8 cellular contexts compared by ENCODE assay signal in genomic region chr1:145017725-145018124, GRCh38.
DNase-seq lines count a peak whose midpoint lies in the region; ATAC-seq and TF ChIP-seq lines count a peak whose summit lies in the region.
"Not testable (repeated sequence)": the region's sequence is repeated elsewhere in the genome, so short reads cannot be mapped to it uniquely, and the experiment has no call there.

No MANE protein-coding gene starts in this region.

- BruUV-seq in mammary epithelial cell (replicated peaks; lab: Mats Ljungman, UMichigan): not testable (repeated sequence)

- H3K36me3 ChIP-seq in mammary epithelial cell (ENCODE audit: insufficient read depth, low read length); mucosa of descending colon (ENCODE audit: low read depth): not testable (repeated sequence)

- H3K9me3 ChIP-seq in mammary epithelial cell (replicated peaks; ENCODE audit: insufficient read depth, low read length); mucosa of descending colon: not testable (repeated sequence)

- dilution Hi-C loops in mammary epithelial cell (cut with HindIII; ENCODE audit: low sequenced_read_pairs): not testable (repeated sequence)

- not testable (repeated sequence) for H3K4me1 ChIP-seq in mammary epithelial cell (ENCODE audit: insufficient read depth, low read length); mucosa of descending colon (ENCODE audit: low read depth)

- not testable (repeated sequence) for TF ChIP-seq CTCF in mammary epithelial cell (conservative IDR thresholded peaks at IDR 0.05 in 1 of 2, IDR thresholded peaks at IDR 0.05 in 1 of 2; ENCODE audit: extremely low read depth in 1 of 2, insufficient read depth in 1 of 2, low read depth in 1 of 2, low read length in 2 of 2); epithelial cell of esophagus (IDR thresholded peaks at IDR 0.05; ENCODE audit: insufficient read depth, low read depth, low read length, missing control alignments); mucosa of descending colon (IDR thresholded peaks at IDR 0.05)

- H3K27ac ChIP-seq in mammary epithelial cell (ENCODE audit: insufficient read depth, low read depth, low read length): not testable (repeated sequence)

- not testable (repeated sequence) for H3K79me2 ChIP-seq in mammary epithelial cell (ENCODE audit: insufficient read depth, low read length)

- CTCF ChIA-PET in mammary epithelial cell (lab: Charles Lee; ENCODE audit: low non-redundant PET): not testable (repeated sequence)

- WGBS in mammary epithelial cell (ENCODE audit: low coverage, missing lambda C conversion rate): 50% methylated on average over 2 of the region's 2 CpGs

- ATAC-seq in Right ventricle myocardium superior (ENCODE audit: poor library complexity): peak; percentile 72
- peak; percentile 41 for ATAC-seq in mucosa of descending colon
- ATAC-seq in sciatic nerve: peak; percentile 81

- not testable (repeated sequence) for H3K27me3 ChIP-seq in mammary epithelial cell (ENCODE audit: insufficient read depth, low read length)

- in situ Hi-C loops in G401 (cut with HindIII; ENCODE audit: low sequenced_read_pairs); mammary epithelial cell (cut with MboI; ENCODE audit: low sequenced_read_pairs in 2 of 2): not testable (repeated sequence)

- intact Hi-C loops in mammary epithelial cell (cut with micrococcal nuclease); Right ventricle myocardium superior (cut with DNase I); mucosa of descending colon (cut with DNase I, micrococcal nuclease); sciatic nerve (cut with DNase I): not testable (repeated sequence)

- not testable (repeated sequence) for H3K9ac ChIP-seq in mammary epithelial cell (ENCODE audit: insufficient read depth, low read length)

- H3K4me3 ChIP-seq in mammary epithelial cell (replicated peaks in 1 of 3; ENCODE audit: insufficient read depth in 1 of 3, low read depth in 2 of 3, low read length in 3 of 3); epithelial cell of esophagus (ENCODE audit: low read length); mucosa of descending colon: not testable (repeated sequence)

- H2AFZ ChIP-seq in mammary epithelial cell (ENCODE audit: low read depth, low read length): not testable (repeated sequence)

- peak; percentile 1 for DNase-seq in G401 (ENCODE audit: low spot score)
- DNase-seq in RPMI7951 (ENCODE audit: low read depth): peak; percentile 0
- peak; percentile 1 for DNase-seq in mammary epithelial cell
- DNase-seq in epithelial cell of esophagus (ENCODE audit: low read depth): peak; percentile 12
- DNase-seq in Right ventricle myocardium superior; mucosa of descending colon; sciatic nerve (ENCODE audit: low spot score): not testable (repeated sequence)
- DNase-seq in kidney tubule cell (ENCODE audit: low spot score): peak; percentile 0

- H3K4me2 ChIP-seq in mammary epithelial cell (ENCODE audit: insufficient read depth, low read depth, low read length): not testable (repeated sequence)

- not testable (repeated sequence) for H4K20me1 ChIP-seq in mammary epithelial cell (ENCODE audit: insufficient read depth, low read length)
